2 cellular contexts compared by ENCODE assay signal in the genomic region with DNA sequence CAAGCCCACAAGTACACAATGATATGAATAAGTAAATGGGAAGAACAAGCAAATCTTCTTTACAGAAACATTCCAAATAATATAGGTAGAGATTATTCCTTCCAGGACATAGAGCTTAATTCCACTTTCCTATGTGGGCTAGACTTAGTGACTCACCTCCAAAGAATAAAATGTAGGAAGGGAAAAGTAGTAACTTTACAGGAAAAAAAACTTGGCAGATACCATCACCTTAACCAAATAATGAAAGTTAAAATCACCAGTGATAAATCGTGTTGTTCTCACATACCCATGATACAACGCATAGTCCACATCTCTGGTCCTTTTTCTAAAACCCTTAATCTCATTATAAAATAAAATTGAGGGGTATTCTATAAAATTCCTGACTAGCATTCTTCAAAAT.
TF ChIP-seq lines count a peak whose summit lies in the region.

No MANE protein-coding gene starts in this region.

TF ChIP-seq in SK-N-SH, 30 proteins besides CTCF, POLR2A, EP300 and RAD21 (continues in another document):
- TF ChIP-seq, protein P1, sequence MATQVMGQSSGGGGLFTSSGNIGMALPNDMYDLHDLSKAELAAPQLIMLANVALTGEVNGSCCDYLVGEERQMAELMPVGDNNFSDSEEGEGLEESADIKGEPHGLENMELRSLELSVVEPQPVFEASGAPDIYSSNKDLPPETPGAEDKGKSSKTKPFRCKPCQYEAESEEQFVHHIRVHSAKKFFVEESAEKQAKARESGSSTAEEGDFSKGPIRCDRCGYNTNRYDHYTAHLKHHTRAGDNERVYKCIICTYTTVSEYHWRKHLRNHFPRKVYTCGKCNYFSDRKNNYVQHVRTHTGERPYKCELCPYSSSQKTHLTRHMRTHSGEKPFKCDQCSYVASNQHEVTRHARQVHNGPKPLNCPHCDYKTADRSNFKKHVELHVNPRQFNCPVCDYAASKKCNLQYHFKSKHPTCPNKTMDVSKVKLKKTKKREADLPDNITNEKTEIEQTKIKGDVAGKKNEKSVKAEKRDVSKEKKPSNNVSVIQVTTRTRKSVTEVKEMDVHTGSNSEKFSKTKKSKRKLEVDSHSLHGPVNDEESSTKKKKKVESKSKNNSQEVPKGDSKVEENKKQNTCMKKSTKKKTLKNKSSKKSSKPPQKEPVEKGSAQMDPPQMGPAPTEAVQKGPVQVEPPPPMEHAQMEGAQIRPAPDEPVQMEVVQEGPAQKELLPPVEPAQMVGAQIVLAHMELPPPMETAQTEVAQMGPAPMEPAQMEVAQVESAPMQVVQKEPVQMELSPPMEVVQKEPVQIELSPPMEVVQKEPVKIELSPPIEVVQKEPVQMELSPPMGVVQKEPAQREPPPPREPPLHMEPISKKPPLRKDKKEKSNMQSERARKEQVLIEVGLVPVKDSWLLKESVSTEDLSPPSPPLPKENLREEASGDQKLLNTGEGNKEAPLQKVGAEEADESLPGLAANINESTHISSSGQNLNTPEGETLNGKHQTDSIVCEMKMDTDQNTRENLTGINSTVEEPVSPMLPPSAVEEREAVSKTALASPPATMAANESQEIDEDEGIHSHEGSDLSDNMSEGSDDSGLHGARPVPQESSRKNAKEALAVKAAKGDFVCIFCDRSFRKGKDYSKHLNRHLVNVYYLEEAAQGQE (IDR thresholded peaks at IDR 0.05; ENCODE audit: low read depth, low read length) = no peak
- TF ChIP-seq NRF1 (IDR thresholded peaks at IDR 0.05; ENCODE audit: low read depth, low read length) (no peak), FOXJ3 (CRISPR knock-in tag; IDR thresholded peaks at IDR 0.05) (no peak), YY1 (IDR thresholded peaks at IDR 0.05; ENCODE audit: low read depth) (no peak), MXI1 (IDR thresholded peaks at IDR 0.05; ENCODE audit: low read depth, low read length) (no peak), NFIC (IDR thresholded peaks at IDR 0.05; ENCODE audit: borderline replicate concordance) (peak; percentile 67; the same call in 1 of the 2 replicates), TAF1 (IDR thresholded peaks at IDR 0.05; ENCODE audit: borderline replicate concordance, low read depth, low read length) (no peak), FOXM1 (IDR thresholded peaks at IDR 0.05; ENCODE audit: low read depth) (no peak), RFX5 (IDR thresholded peaks at IDR 0.05; ENCODE audit: low read length) (no peak), SMC3 (IDR thresholded peaks at IDR 0.05; ENCODE audit: low read depth, low read length) (no peak), GABPA (IDR thresholded peaks at IDR 0.05; ENCODE audit: low read depth) (no peak), RCOR1 (IDR thresholded peaks at IDR 0.05; ENCODE audit: low read length) (no peak), JUND (IDR thresholded peaks at IDR 0.05) (peak; percentile 53), ELF1 (IDR thresholded peaks at IDR 0.05) (no peak), FOSL2 (IDR thresholded peaks at IDR 0.05; ENCODE audit: borderline replicate concordance, low read depth) (peak; percentile 27; the same call in 1 of the 2 replicates), EZH2phosphoT487 (IDR thresholded peaks at IDR 0.05; ENCODE audit: borderline replicate concordance, low read depth) (no peak), TCF12 (IDR thresholded peaks at IDR 0.05) (peak; percentile 61), MEF2A (IDR thresholded peaks at IDR 0.05; ENCODE audit: borderline replicate concordance, low read depth) (no peak), RXRA (IDR thresholded peaks at IDR 0.05; ENCODE audit: borderline replicate concordance, low read depth) (no peak), TEAD4 (IDR thresholded peaks at IDR 0.05; ENCODE audit: borderline replicate concordance, insufficient read depth) (0 out of 2 replicates have a peak, but pooled peaks have one; percentile 33)
- TF ChIP-seq, protein P2, sequence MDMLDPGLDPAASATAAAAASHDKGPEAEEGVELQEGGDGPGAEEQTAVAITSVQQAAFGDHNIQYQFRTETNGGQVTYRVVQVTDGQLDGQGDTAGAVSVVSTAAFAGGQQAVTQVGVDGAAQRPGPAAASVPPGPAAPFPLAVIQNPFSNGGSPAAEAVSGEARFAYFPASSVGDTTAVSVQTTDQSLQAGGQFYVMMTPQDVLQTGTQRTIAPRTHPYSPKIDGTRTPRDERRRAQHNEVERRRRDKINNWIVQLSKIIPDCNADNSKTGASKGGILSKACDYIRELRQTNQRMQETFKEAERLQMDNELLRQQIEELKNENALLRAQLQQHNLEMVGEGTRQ (IDR thresholded peaks at IDR 0.05; ENCODE audit: borderline replicate concordance, low read depth, low read length) = no peak
- TF ChIP-seq, protein P3, sequence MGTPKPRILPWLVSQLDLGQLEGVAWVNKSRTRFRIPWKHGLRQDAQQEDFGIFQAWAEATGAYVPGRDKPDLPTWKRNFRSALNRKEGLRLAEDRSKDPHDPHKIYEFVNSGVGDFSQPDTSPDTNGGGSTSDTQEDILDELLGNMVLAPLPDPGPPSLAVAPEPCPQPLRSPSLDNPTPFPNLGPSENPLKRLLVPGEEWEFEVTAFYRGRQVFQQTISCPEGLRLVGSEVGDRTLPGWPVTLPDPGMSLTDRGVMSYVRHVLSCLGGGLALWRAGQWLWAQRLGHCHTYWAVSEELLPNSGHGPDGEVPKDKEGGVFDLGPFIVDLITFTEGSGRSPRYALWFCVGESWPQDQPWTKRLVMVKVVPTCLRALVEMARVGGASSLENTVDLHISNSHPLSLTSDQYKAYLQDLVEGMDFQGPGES (IDR thresholded peaks at IDR 0.05; ENCODE audit: low read depth, low read length) = no peak
- TF ChIP-seq, protein P4, sequence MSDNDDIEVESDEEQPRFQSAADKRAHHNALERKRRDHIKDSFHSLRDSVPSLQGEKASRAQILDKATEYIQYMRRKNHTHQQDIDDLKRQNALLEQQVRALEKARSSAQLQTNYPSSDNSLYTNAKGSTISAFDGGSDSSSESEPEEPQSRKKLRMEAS (IDR thresholded peaks at IDR 0.05; ENCODE audit: low read depth) = no peak
- TF ChIP-seq, protein P5, sequence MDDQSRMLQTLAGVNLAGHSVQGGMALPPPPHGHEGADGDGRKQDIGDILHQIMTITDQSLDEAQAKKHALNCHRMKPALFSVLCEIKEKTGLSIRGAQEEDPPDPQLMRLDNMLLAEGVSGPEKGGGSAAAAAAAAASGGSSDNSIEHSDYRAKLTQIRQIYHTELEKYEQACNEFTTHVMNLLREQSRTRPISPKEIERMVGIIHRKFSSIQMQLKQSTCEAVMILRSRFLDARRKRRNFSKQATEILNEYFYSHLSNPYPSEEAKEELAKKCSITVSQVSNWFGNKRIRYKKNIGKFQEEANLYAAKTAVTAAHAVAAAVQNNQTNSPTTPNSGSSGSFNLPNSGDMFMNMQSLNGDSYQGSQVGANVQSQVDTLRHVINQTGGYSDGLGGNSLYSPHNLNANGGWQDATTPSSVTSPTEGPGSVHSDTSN (IDR thresholded peaks at IDR 0.05) = peak; percentile 58

TF ChIP-seq in HepG2, 621 proteins besides CTCF, POLR2A, EP300 and RAD21:
- TF ChIP-seq, protein P6, sequence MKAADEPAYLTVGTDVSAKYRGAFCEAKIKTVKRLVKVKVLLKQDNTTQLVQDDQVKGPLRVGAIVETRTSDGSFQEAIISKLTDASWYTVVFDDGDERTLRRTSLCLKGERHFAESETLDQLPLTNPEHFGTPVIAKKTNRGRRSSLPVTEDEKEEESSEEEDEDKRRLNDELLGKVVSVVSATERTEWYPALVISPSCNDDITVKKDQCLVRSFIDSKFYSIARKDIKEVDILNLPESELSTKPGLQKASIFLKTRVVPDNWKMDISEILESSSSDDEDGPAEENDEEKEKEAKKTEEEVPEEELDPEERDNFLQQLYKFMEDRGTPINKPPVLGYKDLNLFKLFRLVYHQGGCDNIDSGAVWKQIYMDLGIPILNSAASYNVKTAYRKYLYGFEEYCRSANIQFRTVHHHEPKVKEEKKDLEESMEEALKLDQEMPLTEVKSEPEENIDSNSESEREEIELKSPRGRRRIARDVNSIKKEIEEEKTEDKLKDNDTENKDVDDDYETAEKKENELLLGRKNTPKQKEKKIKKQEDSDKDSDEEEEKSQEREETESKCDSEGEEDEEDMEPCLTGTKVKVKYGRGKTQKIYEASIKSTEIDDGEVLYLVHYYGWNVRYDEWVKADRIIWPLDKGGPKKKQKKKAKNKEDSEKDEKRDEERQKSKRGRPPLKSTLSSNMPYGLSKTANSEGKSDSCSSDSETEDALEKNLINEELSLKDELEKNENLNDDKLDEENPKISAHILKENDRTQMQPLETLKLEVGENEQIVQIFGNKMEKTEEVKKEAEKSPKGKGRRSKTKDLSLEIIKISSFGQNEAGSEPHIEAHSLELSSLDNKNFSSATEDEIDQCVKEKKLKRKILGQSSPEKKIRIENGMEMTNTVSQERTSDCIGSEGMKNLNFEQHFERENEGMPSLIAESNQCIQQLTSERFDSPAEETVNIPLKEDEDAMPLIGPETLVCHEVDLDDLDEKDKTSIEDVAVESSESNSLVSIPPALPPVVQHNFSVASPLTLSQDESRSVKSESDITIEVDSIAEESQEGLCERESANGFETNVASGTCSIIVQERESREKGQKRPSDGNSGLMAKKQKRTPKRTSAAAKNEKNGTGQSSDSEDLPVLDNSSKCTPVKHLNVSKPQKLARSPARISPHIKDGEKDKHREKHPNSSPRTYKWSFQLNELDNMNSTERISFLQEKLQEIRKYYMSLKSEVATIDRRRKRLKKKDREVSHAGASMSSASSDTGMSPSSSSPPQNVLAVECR (CRISPR knock-in tag; IDR thresholded peaks at IDR 0.05; ENCODE audit: borderline replicate concordance) = no peak
- no peak for TF ChIP-seq NFYB (CRISPR knock-in tag; IDR thresholded peaks at IDR 0.05)
- TF ChIP-seq, protein P7, sequence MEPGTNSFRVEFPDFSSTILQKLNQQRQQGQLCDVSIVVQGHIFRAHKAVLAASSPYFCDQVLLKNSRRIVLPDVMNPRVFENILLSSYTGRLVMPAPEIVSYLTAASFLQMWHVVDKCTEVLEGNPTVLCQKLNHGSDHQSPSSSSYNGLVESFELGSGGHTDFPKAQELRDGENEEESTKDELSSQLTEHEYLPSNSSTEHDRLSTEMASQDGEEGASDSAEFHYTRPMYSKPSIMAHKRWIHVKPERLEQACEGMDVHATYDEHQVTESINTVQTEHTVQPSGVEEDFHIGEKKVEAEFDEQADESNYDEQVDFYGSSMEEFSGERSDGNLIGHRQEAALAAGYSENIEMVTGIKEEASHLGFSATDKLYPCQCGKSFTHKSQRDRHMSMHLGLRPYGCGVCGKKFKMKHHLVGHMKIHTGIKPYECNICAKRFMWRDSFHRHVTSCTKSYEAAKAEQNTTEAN (CRISPR knock-in tag; conservative IDR thresholded peaks at IDR 0.05) = no peak
- TF ChIP-seq, protein P8, sequence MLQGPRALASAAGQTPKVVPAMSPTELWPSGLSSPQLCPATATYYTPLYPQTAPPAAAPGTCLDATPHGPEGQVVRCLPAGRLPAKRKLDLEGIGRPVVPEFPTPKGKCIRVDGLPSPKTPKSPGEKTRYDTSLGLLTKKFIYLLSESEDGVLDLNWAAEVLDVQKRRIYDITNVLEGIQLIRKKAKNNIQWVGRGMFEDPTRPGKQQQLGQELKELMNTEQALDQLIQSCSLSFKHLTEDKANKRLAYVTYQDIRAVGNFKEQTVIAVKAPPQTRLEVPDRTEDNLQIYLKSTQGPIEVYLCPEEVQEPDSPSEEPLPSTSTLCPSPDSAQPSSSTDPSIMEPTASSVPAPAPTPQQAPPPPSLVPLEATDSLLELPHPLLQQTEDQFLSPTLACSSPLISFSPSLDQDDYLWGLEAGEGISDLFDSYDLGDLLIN (CRISPR knock-in tag; IDR thresholded peaks at IDR 0.05; ENCODE audit: borderline replicate concordance) = no peak
- TF ChIP-seq, protein P9, sequence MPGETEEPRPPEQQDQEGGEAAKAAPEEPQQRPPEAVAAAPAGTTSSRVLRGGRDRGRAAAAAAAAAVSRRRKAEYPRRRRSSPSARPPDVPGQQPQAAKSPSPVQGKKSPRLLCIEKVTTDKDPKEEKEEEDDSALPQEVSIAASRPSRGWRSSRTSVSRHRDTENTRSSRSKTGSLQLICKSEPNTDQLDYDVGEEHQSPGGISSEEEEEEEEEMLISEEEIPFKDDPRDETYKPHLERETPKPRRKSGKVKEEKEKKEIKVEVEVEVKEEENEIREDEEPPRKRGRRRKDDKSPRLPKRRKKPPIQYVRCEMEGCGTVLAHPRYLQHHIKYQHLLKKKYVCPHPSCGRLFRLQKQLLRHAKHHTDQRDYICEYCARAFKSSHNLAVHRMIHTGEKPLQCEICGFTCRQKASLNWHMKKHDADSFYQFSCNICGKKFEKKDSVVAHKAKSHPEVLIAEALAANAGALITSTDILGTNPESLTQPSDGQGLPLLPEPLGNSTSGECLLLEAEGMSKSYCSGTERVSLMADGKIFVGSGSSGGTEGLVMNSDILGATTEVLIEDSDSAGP (CRISPR knock-in tag; IDR thresholded peaks at IDR 0.05; ENCODE audit: borderline replicate concordance) = no peak
- TF ChIP-seq HMG20A (CRISPR knock-in tag; IDR thresholded peaks at IDR 0.05; ENCODE audit: borderline replicate concordance) = no peak
- no peak for TF ChIP-seq HES4 (CRISPR knock-in tag; IDR thresholded peaks at IDR 0.05; ENCODE audit: borderline replicate concordance)
- no peak for TF ChIP-seq ZZZ3 (CRISPR knock-in tag; IDR thresholded peaks at IDR 0.05; ENCODE audit: borderline replicate concordance)
- no peak for TF ChIP-seq ZFAT (CRISPR knock-in tag; conservative IDR thresholded peaks at IDR 0.05)
- TF ChIP-seq, protein P10, sequence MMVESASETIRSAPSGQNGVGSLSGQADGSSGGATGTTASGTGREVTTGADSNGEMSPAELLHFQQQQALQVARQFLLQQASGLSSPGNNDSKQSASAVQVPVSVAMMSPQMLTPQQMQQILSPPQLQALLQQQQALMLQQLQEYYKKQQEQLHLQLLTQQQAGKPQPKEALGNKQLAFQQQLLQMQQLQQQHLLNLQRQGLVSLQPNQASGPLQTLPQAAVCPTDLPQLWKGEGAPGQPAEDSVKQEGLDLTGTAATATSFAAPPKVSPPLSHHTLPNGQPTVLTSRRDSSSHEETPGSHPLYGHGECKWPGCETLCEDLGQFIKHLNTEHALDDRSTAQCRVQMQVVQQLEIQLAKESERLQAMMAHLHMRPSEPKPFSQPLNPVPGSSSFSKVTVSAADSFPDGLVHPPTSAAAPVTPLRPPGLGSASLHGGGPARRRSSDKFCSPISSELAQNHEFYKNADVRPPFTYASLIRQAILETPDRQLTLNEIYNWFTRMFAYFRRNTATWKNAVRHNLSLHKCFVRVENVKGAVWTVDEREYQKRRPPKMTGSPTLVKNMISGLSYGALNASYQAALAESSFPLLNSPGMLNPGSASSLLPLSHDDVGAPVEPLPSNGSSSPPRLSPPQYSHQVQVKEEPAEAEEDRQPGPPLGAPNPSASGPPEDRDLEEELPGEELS (CRISPR knock-in tag; IDR thresholded peaks at IDR 0.05) = no peak
- TF ChIP-seq CBX5 (CRISPR knock-in tag; IDR thresholded peaks at IDR 0.05; ENCODE audit: borderline replicate concordance) = no peak
